ENCODE assay signal across 15 cellular contexts in genomic region chr18:57428221-57429150, GRCh38. TPM values are rescaled to one million over a fixed set of nuclear protein-coding genes. Genes with fewer than 3 reads are reported as not detected.
DNase-seq lines count a peak whose midpoint lies in the region; ATAC-seq and TF ChIP-seq lines count a peak whose summit lies in the region.
"Had no signal": no experiment of that assay in that cellular context is flagged by ENCODE, and none has a peak within 500 bp of the region (broad histone marks: within the 10 kb centered on the region; RNA-seq: fewer than 3 reads in every experiment).

No MANE protein-coding gene starts in this region.

- H3K4me3 Mint-ChIP-seq in activated naive CD4-positive, alpha-beta T cell treated with anti-CD3 and anti-CD28 coated beads, Interleukin-2, amount 50 U/mL, for 24 hours, result peak overlapping the region; percentile 49
- peak overlapping the region; percentile 25 for H3K4me3 Mint-ChIP-seq in central memory CD8-positive, alpha-beta T cell
- H3K4me3 Mint-ChIP-seq: activated CD8-positive, alpha-beta memory T cell treated with anti-CD3 and anti-CD28 coated beads, Interleukin-2, amount 10 ng/mL, durations not matched to agents 7 days and 5 days had no signal

- H3K79me2 ChIP-seq in mesendoderm (ENCODE audit: control insufficient read depth, insufficient read depth, low read length), result no peaks in the 10 kb centered on the region

- H3K18ac ChIP-seq in mesendoderm (ENCODE audit: low read length), result peak overlapping the region; percentile 86

- peaks cover 13% of the 10 kb centered on the region for H3K4me1 Mint-ChIP-seq in activated naive CD4-positive, alpha-beta T cell treated with anti-CD3 and anti-CD28 coated beads, Interleukin-2, amount 50 U/mL, for 24 hours
- H3K4me1 Mint-ChIP-seq in central memory CD8-positive, alpha-beta T cell, result no peaks in the 10 kb centered on the region
- H3K4me1 Mint-ChIP-seq: activated CD8-positive, alpha-beta memory T cell treated with anti-CD3 and anti-CD28 coated beads, Interleukin-2, amount 10 ng/mL, durations not matched to agents 7 days and 5 days had no signal

- no peak overlapping the region for H2BK15ac ChIP-seq in mesendoderm (replicated peaks; ENCODE audit: low read depth)

- DNase-seq in activated naive CD4-positive, alpha-beta T cell treated with Interleukin-2 at 50 U/mL for 16 hours, result no peak
- no peak for DNase-seq in central memory CD8-positive, alpha-beta T cell (ENCODE audit: low spot score in 2 of 2)
- DNase-seq in mesendoderm (peak; percentile 40), testis (peak; percentile 34), mesenteric fat pad (ENCODE audit: low spot score) (no peak), substantia nigra (lab: John Stamatoyannopoulos, UW) (no peak)
- DNase-seq: activated CD8-positive, alpha-beta memory T cell treated with anti-CD3 and anti-CD28 coated beads, Interleukin-2, amount 10 ng/mL, durations not matched to agents 7 days and 5 days; GDM1; midbrain; NCI-H1092; NCI-H82 had no signal

- no peak overlapping the region for H2AK5ac ChIP-seq in mesendoderm (ENCODE audit: low read length)

- peak overlapping the region; percentile 90 for H3K56ac ChIP-seq in mesendoderm (ENCODE audit: low read length)

- H4K8ac ChIP-seq in mesendoderm (ENCODE audit: low read depth, low read length), result no peak overlapping the region

- intact Hi-C loops in testis (cut with DNase I; ENCODE audit: low total_unique reads), result no loop called here

- peaks cover 31% of the 10 kb centered on the region for H3K27me3 ChIP-seq in mesendoderm (ENCODE audit: insufficient read depth, low read length, poor library complexity)
- H3K27me3 ChIP-seq in testis, result peaks cover 4% of the 10 kb centered on the region

- H3K27ac ChIP-seq in mesendoderm (ENCODE audit: low read depth, low read length), result no peak overlapping the region
- peak overlapping the region; percentile 70 to 78 for H3K27ac ChIP-seq in testis
- no peak overlapping the region for H3K27ac ChIP-seq in substantia nigra (ENCODE audit: low read depth, low read length, poor library complexity, severe bottlenecking)

- H3K36me3 Mint-ChIP-seq in activated naive CD4-positive, alpha-beta T cell treated with anti-CD3 and anti-CD28 coated beads, Interleukin-2, amount 50 U/mL, for 24 hours, result peaks cover 14% of the 10 kb centered on the region
- H3K36me3 Mint-ChIP-seq in central memory CD8-positive, alpha-beta T cell (ENCODE audit: insufficient read depth), result peaks cover 2% of the 10 kb centered on the region

- H2BK120ac ChIP-seq in mesendoderm (ENCODE audit: low read depth, low read length), result no peak overlapping the region

- no peak overlapping the region for H2BK5ac ChIP-seq in mesendoderm (ENCODE audit: low read length)

- H3K23ac ChIP-seq in mesendoderm (ENCODE audit: low read length), result peak overlapping the region; percentile 24

- H3K79me1 ChIP-seq in mesendoderm (ENCODE audit: low read length), result no peaks in the 10 kb centered on the region

- peak overlapping the region; percentile 64 for H3K9ac ChIP-seq in mesendoderm (ENCODE audit: low read length)

- WGBS in mesendoderm (ENCODE audit: extremely low coverage, insufficient coverage, low lambda C conversion rate), result no CpG with 5 or more reads among the region's 99 CpGs
- 7% methylated on average over 14 to 79 of the region's 99 CpGs for WGBS in testis, 2 donors

- H3K36me3 ChIP-seq in mesendoderm (ENCODE audit: control insufficient read depth, insufficient read depth, low read length), result no peaks in the 10 kb centered on the region
- H3K36me3 ChIP-seq in testis (ENCODE audit: low read depth, missing control alignments), result no peaks in the 10 kb centered on the region

- no peak for TF ChIP-seq POLR2A in testis (IDR thresholded peaks at IDR 0.05)

- peak overlapping the region; percentile 87 for H3K4me2 ChIP-seq in mesendoderm (ENCODE audit: low read length)

- H3K9me3 Mint-ChIP-seq in activated naive CD4-positive, alpha-beta T cell treated with anti-CD3 and anti-CD28 coated beads, Interleukin-2, amount 50 U/mL, for 24 hours, result peaks cover 8% of the 10 kb centered on the region
- no peaks in the 10 kb centered on the region for H3K9me3 Mint-ChIP-seq in central memory CD8-positive, alpha-beta T cell

- H3K4me3 ChIP-seq in mesendoderm (ENCODE audit: low read length) (peak overlapping the region; percentile 28), testis (peak overlapping the region; percentile 46 to 64)

- H3K4me1 ChIP-seq in mesendoderm (ENCODE audit: control insufficient read depth, low read depth, low read length) (peaks cover 4% of the 10 kb centered on the region), testis (no peaks in the 10 kb centered on the region)

- H3K9me3 ChIP-seq in testis, result no peaks in the 10 kb centered on the region

- H4K5ac ChIP-seq in mesendoderm (ENCODE audit: low read length), result no peak overlapping the region

- no peak for ATAC-seq in central memory CD8-positive, alpha-beta T cell (replicated peaks; ENCODE audit: extremely low read depth, poor library complexity, severe bottlenecking)
- ATAC-seq in HG02852 (IDR thresholded peaks at IDR 0.05; ENCODE audit: unreplicated experiment), result no peak
- ATAC-seq: activated CD8-positive, alpha-beta memory T cell treated with anti-CD3 and anti-CD28 coated beads, Interleukin-2, amount 10 ng/mL, durations not matched to agents 7 days and 5 days; HCT116 had no signal

- peak overlapping the region; percentile 38 for H3K4ac ChIP-seq in mesendoderm (ENCODE audit: low read depth, low read length)

- TF ChIP-seq CTCF in testis (IDR thresholded peaks at IDR 0.05), result no peak

- H3K27me3 Mint-ChIP-seq in activated naive CD4-positive, alpha-beta T cell treated with anti-CD3 and anti-CD28 coated beads, Interleukin-2, amount 50 U/mL, for 24 hours, result peaks cover 50% of the 10 kb centered on the region
- H3K27me3 Mint-ChIP-seq in central memory CD8-positive, alpha-beta T cell, result peaks cover 84% of the 10 kb centered on the region

- H3K27ac Mint-ChIP-seq in activated naive CD4-positive, alpha-beta T cell treated with anti-CD3 and anti-CD28 coated beads, Interleukin-2, amount 50 U/mL, for 24 hours, result peak overlapping the region; percentile 65
- no peak overlapping the region for H3K27ac Mint-ChIP-seq in central memory CD8-positive, alpha-beta T cell (ENCODE audit: low read depth)

RNA-seq across cellular contexts. Expression of gene ONECUT2, which starts 6.7 kb away (rescaled TPM):
- polyA plus RNA-seq in mesendoderm (2013, experiment 1 of 2), result 1.7 TPM
- 1.6 TPM for polyA plus RNA-seq in mesendoderm (2013, experiment 2 of 2)
- total RNA-seq in testis (under 1 TPM; 0.79 to 0.93 TPM), mesenteric fat pad (0.32 TPM)
- 0.69 TPM for polyA plus RNA-seq in testis (ENCODE audit: insufficient read depth, low read depth, low replicate concordance)
- total RNA-seq: activated CD8-positive, alpha-beta memory T cell treated with anti-CD3 and anti-CD28 coated beads, Interleukin-2, amount 10 ng/mL, durations not matched to agents 7 days and 5 days; subcutaneous adipose tissue had no signal

Comparison
In these comparisons a context has a peak if more than half of its experiments do, and no peak if none do; other contexts are left out.
1. DNase-seq: peak in mesendoderm (single experiment) and testis (single experiment); none in activated naive CD4-positive, alpha-beta T cell treated with Interleukin-2 at 50 U/mL for 16 hours (single experiment), central memory CD8-positive, alpha-beta T cell (0 of 2), mesenteric fat pad (single experiment) and substantia nigra (0 of 49).
2. H3K27ac ChIP-seq: peak in testis (2 of 2); none in mesendoderm (single experiment) and substantia nigra (single experiment).